In the genomic region with DNA sequence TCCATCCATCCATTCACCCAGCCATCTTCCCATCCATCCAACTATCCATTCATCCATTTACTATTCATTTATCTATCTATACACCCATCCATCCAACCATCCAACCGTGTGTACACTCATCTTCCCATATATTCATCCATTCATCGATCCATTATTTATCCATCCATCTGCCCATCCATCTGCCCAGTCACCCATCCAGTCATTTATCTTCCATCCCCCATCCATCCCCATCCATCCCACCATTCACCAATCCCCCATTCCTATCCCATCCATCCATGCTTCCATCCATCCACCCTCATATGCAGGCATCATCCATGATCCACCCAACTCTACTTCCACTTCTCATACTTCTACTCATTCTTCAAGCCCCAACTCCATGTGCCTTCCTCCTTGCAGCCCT, we compare ENCODE assay signal across 7 cellular contexts.
"Had no signal": no experiment of that assay in that cellular context is flagged by ENCODE, and none has a peak within 500 bp of the region (broad histone marks: within the 10 kb centered on the region; RNA-seq: fewer than 3 reads in every experiment).

No MANE protein-coding gene starts in this region.

- H3K4me3 Mint-ChIP-seq: GM23338 had no signal

- ATAC-seq: GM23338, HCT116, HepG2 had no signal

- H3K27ac ChIP-seq: HL-60 had no signal

- H3K4me1 ChIP-seq: HAP-1 had no signal

- H3K36me3 ChIP-seq: HAP-1 had no signal

- H3K9me3 ChIP-seq: HAP-1 had no signal

- H3K27ac Mint-ChIP-seq: GM23338 had no signal

- DNase-seq: KG1 had no signal

- H2AFZ ChIP-seq: GM23338 had no signal

- H3K4me2 ChIP-seq: GM23338 had no signal

- FAIRE-seq: HepG2, K562 had no signal

- H3K4me1 Mint-ChIP-seq: GM23338 had no signal

- H3K4me3 ChIP-seq: GM23338, HAP-1, K562 had no signal
